ENCODE assay signal across 8 cellular contexts in genomic region chr4:101790521-101791188, GRCh38. TPM values are rescaled to one million over a fixed set of nuclear protein-coding genes. Genes with fewer than 3 reads are reported as not detected.
A peak's percentile ranks its signal among the peaks of the same experiment; 100 is the strongest.
DNase-seq lines count a peak whose midpoint lies in the region; ATAC-seq and TF ChIP-seq lines count a peak whose summit lies in the region.

A gene with protein sequence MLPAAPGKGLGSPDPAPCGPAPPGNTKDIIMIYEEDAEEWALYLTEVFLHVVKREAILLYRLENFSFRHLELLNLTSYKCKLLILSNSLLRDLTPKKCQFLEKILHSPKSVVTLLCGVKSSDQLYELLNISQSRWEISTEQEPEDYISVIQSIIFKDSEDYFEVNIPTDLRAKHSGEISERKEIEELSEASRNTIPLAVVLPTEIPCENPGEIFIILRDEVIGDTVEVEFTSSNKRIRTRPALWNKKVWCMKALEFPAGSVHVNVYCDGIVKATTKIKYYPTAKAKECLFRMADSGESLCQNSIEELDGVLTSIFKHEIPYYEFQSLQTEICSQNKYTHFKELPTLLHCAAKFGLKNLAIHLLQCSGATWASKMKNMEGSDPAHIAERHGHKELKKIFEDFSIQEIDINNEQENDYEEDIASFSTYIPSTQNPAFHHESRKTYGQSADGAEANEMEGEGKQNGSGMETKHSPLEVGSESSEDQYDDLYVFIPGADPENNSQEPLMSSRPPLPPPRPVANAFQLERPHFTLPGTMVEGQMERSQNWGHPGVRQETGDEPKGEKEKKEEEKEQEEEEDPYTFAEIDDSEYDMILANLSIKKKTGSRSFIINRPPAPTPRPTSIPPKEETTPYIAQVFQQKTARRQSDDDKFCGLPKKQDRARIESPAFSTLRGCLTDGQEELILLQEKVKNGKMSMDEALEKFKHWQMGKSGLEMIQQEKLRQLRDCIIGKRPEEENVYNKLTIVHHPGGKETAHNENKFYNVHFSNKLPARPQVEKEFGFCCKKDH (plus strand): TSS chr4:101790730. CDS start chr4:101790881, 151 bp downstream.

- no CpG with 5 or more reads among the region's 45 CpGs for whole genome bisulfite sequencing in neuronal stem cell (ENCODE audit: extremely low coverage in 2 of 2, insufficient read length in 2 of 2, insufficient replicate concordance in 1 of 2), 2 donors

- peak within 1 kb of the TSS; percentile 96 for H3K18ac ChIP-seq in neuronal stem cell (ENCODE audit: low read length)

- no peaks in the 10 kb centered on the region for H3K27me3 ChIP-seq in neuronal stem cell (ENCODE audit: control insufficient read depth in 3 of 3, insufficient read depth in 3 of 3, low read depth in 1 of 3, low read length in 3 of 3)

- no peak for DNase-seq in AG04449 (ENCODE audit: low read depth, low spot score)
- DNase-seq in NCI-H69 (lab: John Stamatoyannopoulos, UW): peak; percentile 89
- DNase-seq in activated gamma-delta T cell treated with Interleukin-2 at 50 U/mL for 16 hours: peak; percentile 33
- DNase-seq in glutamatergic neuron: peak; percentile 81
- DNase-seq in neuronal stem cell (ENCODE audit: low spot score): peak; percentile 46
- no peak for DNase-seq in DMS79 (lab: John Stamatoyannopoulos, UW)

- H3K79me1 ChIP-seq in neuronal stem cell (ENCODE audit: low read depth, low read length): no peaks in the 10 kb centered on the region

- H3K14ac ChIP-seq in neuronal stem cell (ENCODE audit: low read length): no peak within 1 kb of the TSS

- H3K4me3 Mint-ChIP-seq in glutamatergic neuron (ENCODE audit: unreplicated experiment): peak within 1 kb of the TSS; percentile 84

- H3K4me3 ChIP-seq in AG04449 (ENCODE audit: low read depth, low read length) (peak within 1 kb of the TSS; percentile 53), neuronal stem cell (ENCODE audit: low read length in 2 of 2) (peak within 1 kb of the TSS in 1 of 2 donors; percentile 49)

- peaks cover 0 to 8% of the 10 kb centered on the region in 2 donors for H3K9me3 ChIP-seq in neuronal stem cell (replicated peaks in 1 of 2; ENCODE audit: control insufficient read depth in 2 of 2, insufficient read depth in 1 of 2, low read depth in 1 of 2, low read length in 2 of 2)

- no peaks in the 10 kb centered on the region for H3K9me3 Mint-ChIP-seq in glutamatergic neuron (ENCODE audit: unreplicated experiment)

- CTCF ChIA-PET in AG04449 (lab: Yijun Ruan, JAX): no interaction called here

- H3K4me1 ChIP-seq in neuronal stem cell (ENCODE audit: control insufficient read depth in 2 of 2, insufficient read depth in 1 of 2, low read depth in 1 of 2, low read length in 2 of 2): peaks cover 0 to 4% of the 10 kb centered on the region in 2 donors

- peak within 1 kb of the TSS; percentile 91 for H2BK120ac ChIP-seq in neuronal stem cell (ENCODE audit: low read depth, low read length)

- H2BK5ac ChIP-seq in neuronal stem cell (ENCODE audit: low read length): peak within 1 kb of the TSS; percentile 0

- no peak within 1 kb of the TSS for H3K9ac ChIP-seq in neuronal stem cell (ENCODE audit: low read depth, low read length, poor library complexity)

- H3K36me3 ChIP-seq in neuronal stem cell (replicated peaks in 1 of 2; ENCODE audit: control insufficient read depth in 2 of 2, insufficient read depth in 2 of 2, low read length in 2 of 2): no peaks in the 10 kb centered on the region

- H3K27me3 Mint-ChIP-seq in glutamatergic neuron (ENCODE audit: unreplicated experiment): no peaks in the 10 kb centered on the region

- H3K36me3 Mint-ChIP-seq in glutamatergic neuron (ENCODE audit: unreplicated experiment): peaks cover 4% of the 10 kb centered on the region

- no peak within 1 kb of the TSS for H3K23ac ChIP-seq in neuronal stem cell (ENCODE audit: low read depth, low read length, poor library complexity)

- peak within 1 kb of the TSS; percentile 48 for H3K4me2 ChIP-seq in neuronal stem cell (ENCODE audit: insufficient read depth, low read length, poor library complexity, severe bottlenecking)

- H4K8ac ChIP-seq in neuronal stem cell (ENCODE audit: low read depth, low read length): peak within 1 kb of the TSS; percentile 65

- H3K27ac ChIP-seq in neuronal stem cell (replicated peaks; ENCODE audit: low read length): no peak within 1 kb of the TSS

- no peak within 1 kb of the TSS for H3K27ac Mint-ChIP-seq in glutamatergic neuron (ENCODE audit: unreplicated experiment)

- POLR2A ChIA-PET in AG04449 (lab: Yijun Ruan, JAX): no interaction called here

- peak within 1 kb of the TSS; percentile 84 for H2BK12ac ChIP-seq in neuronal stem cell (ENCODE audit: low read length)

- H4K91ac ChIP-seq in neuronal stem cell (ENCODE audit: low read depth, low read length, poor library complexity): no peak within 1 kb of the TSS

- ATAC-seq in GM18858 (IDR thresholded peaks at IDR 0.05; ENCODE audit: unreplicated experiment): peak; percentile 99
- peak; percentile 96 for ATAC-seq in HG03060 (IDR thresholded peaks at IDR 0.05; ENCODE audit: low read depth, unreplicated experiment)

- peak within 1 kb of the TSS; percentile 55 for H2AFZ ChIP-seq in neuronal stem cell (ENCODE audit: low read length)

- no peaks in the 10 kb centered on the region for H3K4me1 Mint-ChIP-seq in glutamatergic neuron (ENCODE audit: low read depth, unreplicated experiment)

- H2BK15ac ChIP-seq in neuronal stem cell (ENCODE audit: low read length): peak within 1 kb of the TSS; percentile 92

- peak; percentile 29 for TF ChIP-seq CTCF in AG04449 (IDR thresholded peaks at IDR 0.05; ENCODE audit: insufficient read depth, low read length, missing control alignments)
- TF ChIP-seq CTCF in glutamatergic neuron (IDR thresholded peaks at IDR 0.05; ENCODE audit: partially characterized antibody, unreplicated experiment): peak; percentile 26

- no peak within 1 kb of the TSS for H2AK5ac ChIP-seq in neuronal stem cell (ENCODE audit: low read depth, low read length)

- no peak within 1 kb of the TSS for H3K4ac ChIP-seq in neuronal stem cell (ENCODE audit: low read length)

RNA-seq across cellular contexts. Expression of the gene that starts here (rescaled TPM):
- not detected for total RNA-seq in glutamatergic neuron (ENCODE audit: unreplicated experiment)
- polyA plus RNA-seq in neuronal stem cell (2013, experiment 1 of 2): 0.52 TPM
- 0.44 TPM for polyA plus RNA-seq in neuronal stem cell (2013, experiment 2 of 2)

Comparison
In these comparisons a context has a peak if more than half of its experiments do, and no peak if none do; other contexts are left out.
1. Peak in DNase-seq in glutamatergic neuron; RNA of the gene not detected or under 1 TPM.
2. DNase-seq: peak in NCI-H69 (single experiment), activated gamma-delta T cell treated with Interleukin-2 at 50 U/mL for 16 hours (single experiment) and neuronal stem cell (single experiment); none in AG04449 (single experiment) and DMS79 (single experiment).